In the genomic region with DNA sequence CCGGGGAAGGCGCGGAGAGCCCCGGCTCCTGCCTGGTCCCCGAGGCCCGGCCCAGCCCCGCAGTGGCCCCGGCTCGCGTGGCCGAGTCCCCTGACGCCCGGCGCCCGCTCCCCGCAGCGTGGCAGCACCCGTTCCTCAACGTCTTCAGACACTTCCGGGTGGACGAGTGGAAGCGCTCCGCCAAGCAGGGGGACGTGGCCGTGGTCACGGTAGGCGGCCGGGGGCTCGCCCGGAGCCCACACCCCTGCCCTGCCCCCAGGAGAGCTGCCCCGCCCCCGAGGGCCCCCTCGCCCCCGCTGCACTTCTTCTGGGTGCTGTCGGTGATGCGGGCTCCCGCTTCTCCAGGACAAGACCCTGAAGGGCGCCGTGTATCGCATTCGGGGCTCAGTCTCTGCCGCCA, we compare ENCODE assay signal across 1 cellular context.
TF ChIP-seq lines count a peak whose summit lies in the region.

No MANE protein-coding gene starts in this region.

TF ChIP-seq in SK-N-SH, 30 proteins besides CTCF, POLR2A, EP300 and RAD21 (continued from another document):
- TF ChIP-seq, protein P1, sequence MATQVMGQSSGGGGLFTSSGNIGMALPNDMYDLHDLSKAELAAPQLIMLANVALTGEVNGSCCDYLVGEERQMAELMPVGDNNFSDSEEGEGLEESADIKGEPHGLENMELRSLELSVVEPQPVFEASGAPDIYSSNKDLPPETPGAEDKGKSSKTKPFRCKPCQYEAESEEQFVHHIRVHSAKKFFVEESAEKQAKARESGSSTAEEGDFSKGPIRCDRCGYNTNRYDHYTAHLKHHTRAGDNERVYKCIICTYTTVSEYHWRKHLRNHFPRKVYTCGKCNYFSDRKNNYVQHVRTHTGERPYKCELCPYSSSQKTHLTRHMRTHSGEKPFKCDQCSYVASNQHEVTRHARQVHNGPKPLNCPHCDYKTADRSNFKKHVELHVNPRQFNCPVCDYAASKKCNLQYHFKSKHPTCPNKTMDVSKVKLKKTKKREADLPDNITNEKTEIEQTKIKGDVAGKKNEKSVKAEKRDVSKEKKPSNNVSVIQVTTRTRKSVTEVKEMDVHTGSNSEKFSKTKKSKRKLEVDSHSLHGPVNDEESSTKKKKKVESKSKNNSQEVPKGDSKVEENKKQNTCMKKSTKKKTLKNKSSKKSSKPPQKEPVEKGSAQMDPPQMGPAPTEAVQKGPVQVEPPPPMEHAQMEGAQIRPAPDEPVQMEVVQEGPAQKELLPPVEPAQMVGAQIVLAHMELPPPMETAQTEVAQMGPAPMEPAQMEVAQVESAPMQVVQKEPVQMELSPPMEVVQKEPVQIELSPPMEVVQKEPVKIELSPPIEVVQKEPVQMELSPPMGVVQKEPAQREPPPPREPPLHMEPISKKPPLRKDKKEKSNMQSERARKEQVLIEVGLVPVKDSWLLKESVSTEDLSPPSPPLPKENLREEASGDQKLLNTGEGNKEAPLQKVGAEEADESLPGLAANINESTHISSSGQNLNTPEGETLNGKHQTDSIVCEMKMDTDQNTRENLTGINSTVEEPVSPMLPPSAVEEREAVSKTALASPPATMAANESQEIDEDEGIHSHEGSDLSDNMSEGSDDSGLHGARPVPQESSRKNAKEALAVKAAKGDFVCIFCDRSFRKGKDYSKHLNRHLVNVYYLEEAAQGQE (IDR thresholded peaks at IDR 0.05; ENCODE audit: low read depth, low read length), result no peak
- no peak for TF ChIP-seq POLR2AphosphoS5 (IDR thresholded peaks at IDR 0.05; ENCODE audit: low read depth, low read length)
- no peak for TF ChIP-seq RFX5 (IDR thresholded peaks at IDR 0.05; ENCODE audit: low read length)
- TF ChIP-seq GATA2 (CRISPR knock-in tag; IDR thresholded peaks at IDR 0.05), result no peak
- no peak for TF ChIP-seq MEF2A (IDR thresholded peaks at IDR 0.05; ENCODE audit: borderline replicate concordance, low read depth)
- TF ChIP-seq SMC3 (IDR thresholded peaks at IDR 0.05; ENCODE audit: low read depth, low read length), result no peak
- TF ChIP-seq TAF1 (IDR thresholded peaks at IDR 0.05; ENCODE audit: borderline replicate concordance, low read depth, low read length), result no peak
- TF ChIP-seq CHD2 (IDR thresholded peaks at IDR 0.05; ENCODE audit: low read length, partially characterized antibody), result no peak
- TF ChIP-seq, protein P2, sequence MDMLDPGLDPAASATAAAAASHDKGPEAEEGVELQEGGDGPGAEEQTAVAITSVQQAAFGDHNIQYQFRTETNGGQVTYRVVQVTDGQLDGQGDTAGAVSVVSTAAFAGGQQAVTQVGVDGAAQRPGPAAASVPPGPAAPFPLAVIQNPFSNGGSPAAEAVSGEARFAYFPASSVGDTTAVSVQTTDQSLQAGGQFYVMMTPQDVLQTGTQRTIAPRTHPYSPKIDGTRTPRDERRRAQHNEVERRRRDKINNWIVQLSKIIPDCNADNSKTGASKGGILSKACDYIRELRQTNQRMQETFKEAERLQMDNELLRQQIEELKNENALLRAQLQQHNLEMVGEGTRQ (IDR thresholded peaks at IDR 0.05; ENCODE audit: borderline replicate concordance, low read depth, low read length), result no peak
